In the genomic region with DNA sequence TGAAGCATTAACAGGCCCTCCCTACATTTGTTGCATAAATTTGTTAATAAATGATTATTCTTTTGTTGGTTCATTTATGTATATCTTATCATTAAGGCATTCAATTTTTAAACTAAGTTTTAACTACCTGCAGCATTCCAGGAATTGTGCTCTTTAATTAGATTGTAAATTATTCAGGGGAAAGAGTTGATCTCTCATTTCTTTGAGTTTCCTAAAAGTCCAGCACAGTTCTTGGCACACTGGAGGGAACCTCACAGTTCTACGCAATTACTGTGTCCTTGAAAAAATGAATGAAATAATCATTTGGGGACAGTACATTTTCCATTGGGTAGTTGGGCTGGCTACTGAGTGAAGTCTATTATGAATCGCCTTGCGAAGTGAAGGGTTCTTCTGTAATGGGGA, we compare ENCODE assay signal across 1 cellular context.
TF ChIP-seq lines count a peak whose summit lies in the region.

No MANE protein-coding gene starts in this region.

TF ChIP-seq in K562, 482 proteins besides CTCF, POLR2A, EP300 and RAD21 (continues in another document):
- no peak for TF ChIP-seq SMAD3 (CRISPR knock-in tag; conservative IDR thresholded peaks at IDR 0.05)
- no peak for TF ChIP-seq ZNF282 (CRISPR knock-in tag; IDR thresholded peaks at IDR 0.05)
- TF ChIP-seq SLC30A9 (CRISPR knock-in tag; IDR thresholded peaks at IDR 0.05), result no peak
- no peak for TF ChIP-seq MXI1 (IDR thresholded peaks at IDR 0.05; ENCODE audit: low read depth, low read length)
- no peak for TF ChIP-seq TRIM28 (IDR thresholded peaks at IDR 0.05)
- TF ChIP-seq, protein P1, sequence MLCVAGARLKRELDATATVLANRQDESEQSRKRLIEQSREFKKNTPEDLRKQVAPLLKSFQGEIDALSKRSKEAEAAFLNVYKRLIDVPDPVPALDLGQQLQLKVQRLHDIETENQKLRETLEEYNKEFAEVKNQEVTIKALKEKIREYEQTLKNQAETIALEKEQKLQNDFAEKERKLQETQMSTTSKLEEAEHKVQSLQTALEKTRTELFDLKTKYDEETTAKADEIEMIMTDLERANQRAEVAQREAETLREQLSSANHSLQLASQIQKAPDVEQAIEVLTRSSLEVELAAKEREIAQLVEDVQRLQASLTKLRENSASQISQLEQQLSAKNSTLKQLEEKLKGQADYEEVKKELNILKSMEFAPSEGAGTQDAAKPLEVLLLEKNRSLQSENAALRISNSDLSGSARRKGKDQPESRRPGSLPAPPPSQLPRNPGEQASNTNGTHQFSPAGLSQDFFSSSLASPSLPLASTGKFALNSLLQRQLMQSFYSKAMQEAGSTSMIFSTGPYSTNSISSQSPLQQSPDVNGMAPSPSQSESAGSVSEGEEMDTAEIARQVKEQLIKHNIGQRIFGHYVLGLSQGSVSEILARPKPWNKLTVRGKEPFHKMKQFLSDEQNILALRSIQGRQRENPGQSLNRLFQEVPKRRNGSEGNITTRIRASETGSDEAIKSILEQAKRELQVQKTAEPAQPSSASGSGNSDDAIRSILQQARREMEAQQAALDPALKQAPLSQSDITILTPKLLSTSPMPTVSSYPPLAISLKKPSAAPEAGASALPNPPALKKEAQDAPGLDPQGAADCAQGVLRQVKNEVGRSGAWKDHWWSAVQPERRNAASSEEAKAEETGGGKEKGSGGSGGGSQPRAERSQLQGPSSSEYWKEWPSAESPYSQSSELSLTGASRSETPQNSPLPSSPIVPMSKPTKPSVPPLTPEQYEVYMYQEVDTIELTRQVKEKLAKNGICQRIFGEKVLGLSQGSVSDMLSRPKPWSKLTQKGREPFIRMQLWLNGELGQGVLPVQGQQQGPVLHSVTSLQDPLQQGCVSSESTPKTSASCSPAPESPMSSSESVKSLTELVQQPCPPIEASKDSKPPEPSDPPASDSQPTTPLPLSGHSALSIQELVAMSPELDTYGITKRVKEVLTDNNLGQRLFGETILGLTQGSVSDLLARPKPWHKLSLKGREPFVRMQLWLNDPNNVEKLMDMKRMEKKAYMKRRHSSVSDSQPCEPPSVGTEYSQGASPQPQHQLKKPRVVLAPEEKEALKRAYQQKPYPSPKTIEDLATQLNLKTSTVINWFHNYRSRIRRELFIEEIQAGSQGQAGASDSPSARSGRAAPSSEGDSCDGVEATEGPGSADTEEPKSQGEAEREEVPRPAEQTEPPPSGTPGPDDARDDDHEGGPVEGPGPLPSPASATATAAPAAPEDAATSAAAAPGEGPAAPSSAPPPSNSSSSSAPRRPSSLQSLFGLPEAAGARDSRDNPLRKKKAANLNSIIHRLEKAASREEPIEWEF (CRISPR knock-in tag; IDR thresholded peaks at IDR 0.05), result no peak
- TF ChIP-seq, protein P2, sequence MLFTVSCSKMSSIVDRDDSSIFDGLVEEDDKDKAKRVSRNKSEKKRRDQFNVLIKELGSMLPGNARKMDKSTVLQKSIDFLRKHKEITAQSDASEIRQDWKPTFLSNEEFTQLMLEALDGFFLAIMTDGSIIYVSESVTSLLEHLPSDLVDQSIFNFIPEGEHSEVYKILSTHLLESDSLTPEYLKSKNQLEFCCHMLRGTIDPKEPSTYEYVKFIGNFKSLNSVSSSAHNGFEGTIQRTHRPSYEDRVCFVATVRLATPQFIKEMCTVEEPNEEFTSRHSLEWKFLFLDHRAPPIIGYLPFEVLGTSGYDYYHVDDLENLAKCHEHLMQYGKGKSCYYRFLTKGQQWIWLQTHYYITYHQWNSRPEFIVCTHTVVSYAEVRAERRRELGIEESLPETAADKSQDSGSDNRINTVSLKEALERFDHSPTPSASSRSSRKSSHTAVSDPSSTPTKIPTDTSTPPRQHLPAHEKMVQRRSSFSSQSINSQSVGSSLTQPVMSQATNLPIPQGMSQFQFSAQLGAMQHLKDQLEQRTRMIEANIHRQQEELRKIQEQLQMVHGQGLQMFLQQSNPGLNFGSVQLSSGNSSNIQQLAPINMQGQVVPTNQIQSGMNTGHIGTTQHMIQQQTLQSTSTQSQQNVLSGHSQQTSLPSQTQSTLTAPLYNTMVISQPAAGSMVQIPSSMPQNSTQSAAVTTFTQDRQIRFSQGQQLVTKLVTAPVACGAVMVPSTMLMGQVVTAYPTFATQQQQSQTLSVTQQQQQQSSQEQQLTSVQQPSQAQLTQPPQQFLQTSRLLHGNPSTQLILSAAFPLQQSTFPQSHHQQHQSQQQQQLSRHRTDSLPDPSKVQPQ (CRISPR knock-in tag; IDR thresholded peaks at IDR 0.05; ENCODE audit: borderline replicate concordance), result no peak
- no peak; the same call in 1 of the 2 replicates for TF ChIP-seq NFE2L1 (tag; IDR thresholded peaks at IDR 0.05; ENCODE audit: borderline replicate concordance, low read depth)
- TF ChIP-seq, protein P3, sequence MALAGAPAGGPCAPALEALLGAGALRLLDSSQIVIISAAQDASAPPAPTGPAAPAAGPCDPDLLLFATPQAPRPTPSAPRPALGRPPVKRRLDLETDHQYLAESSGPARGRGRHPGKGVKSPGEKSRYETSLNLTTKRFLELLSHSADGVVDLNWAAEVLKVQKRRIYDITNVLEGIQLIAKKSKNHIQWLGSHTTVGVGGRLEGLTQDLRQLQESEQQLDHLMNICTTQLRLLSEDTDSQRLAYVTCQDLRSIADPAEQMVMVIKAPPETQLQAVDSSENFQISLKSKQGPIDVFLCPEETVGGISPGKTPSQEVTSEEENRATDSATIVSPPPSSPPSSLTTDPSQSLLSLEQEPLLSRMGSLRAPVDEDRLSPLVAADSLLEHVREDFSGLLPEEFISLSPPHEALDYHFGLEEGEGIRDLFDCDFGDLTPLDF (CRISPR knock-in tag; IDR thresholded peaks at IDR 0.05), result no peak
- TF ChIP-seq RBBP5 (IDR thresholded peaks at IDR 0.05; ENCODE audit: borderline replicate concordance, insufficient read depth, low read length, poor library complexity, severe bottlenecking), result no peak
- TF ChIP-seq ZNF780A (CRISPR knock-in tag; IDR thresholded peaks at IDR 0.05), result no peak
- TF ChIP-seq, protein P4, sequence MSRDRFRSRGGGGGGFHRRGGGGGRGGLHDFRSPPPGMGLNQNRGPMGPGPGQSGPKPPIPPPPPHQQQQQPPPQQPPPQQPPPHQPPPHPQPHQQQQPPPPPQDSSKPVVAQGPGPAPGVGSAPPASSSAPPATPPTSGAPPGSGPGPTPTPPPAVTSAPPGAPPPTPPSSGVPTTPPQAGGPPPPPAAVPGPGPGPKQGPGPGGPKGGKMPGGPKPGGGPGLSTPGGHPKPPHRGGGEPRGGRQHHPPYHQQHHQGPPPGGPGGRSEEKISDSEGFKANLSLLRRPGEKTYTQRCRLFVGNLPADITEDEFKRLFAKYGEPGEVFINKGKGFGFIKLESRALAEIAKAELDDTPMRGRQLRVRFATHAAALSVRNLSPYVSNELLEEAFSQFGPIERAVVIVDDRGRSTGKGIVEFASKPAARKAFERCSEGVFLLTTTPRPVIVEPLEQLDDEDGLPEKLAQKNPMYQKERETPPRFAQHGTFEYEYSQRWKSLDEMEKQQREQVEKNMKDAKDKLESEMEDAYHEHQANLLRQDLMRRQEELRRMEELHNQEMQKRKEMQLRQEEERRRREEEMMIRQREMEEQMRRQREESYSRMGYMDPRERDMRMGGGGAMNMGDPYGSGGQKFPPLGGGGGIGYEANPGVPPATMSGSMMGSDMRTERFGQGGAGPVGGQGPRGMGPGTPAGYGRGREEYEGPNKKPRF (IDR thresholded peaks at IDR 0.05; ENCODE audit: low read depth, low read length), result no peak
- TF ChIP-seq SMARCE1 (IDR thresholded peaks at IDR 0.05), result no peak
- no peak for TF ChIP-seq TFAM (CRISPR knock-in tag; conservative IDR thresholded peaks at IDR 0.05)
- peak; percentile 28; the same call in 1 of the 2 replicates for TF ChIP-seq TEAD2 (tag; IDR thresholded peaks at IDR 0.05)
- TF ChIP-seq, protein P5, sequence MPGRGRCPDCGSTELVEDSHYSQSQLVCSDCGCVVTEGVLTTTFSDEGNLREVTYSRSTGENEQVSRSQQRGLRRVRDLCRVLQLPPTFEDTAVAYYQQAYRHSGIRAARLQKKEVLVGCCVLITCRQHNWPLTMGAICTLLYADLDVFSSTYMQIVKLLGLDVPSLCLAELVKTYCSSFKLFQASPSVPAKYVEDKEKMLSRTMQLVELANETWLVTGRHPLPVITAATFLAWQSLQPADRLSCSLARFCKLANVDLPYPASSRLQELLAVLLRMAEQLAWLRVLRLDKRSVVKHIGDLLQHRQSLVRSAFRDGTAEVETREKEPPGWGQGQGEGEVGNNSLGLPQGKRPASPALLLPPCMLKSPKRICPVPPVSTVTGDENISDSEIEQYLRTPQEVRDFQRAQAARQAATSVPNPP (IDR thresholded peaks at IDR 0.05; ENCODE audit: borderline replicate concordance, insufficient read depth, insufficient read length), result no peak
- TF ChIP-seq TAF9B (IDR thresholded peaks at IDR 0.05; ENCODE audit: partially characterized antibody), result no peak
- TF ChIP-seq, protein P6, sequence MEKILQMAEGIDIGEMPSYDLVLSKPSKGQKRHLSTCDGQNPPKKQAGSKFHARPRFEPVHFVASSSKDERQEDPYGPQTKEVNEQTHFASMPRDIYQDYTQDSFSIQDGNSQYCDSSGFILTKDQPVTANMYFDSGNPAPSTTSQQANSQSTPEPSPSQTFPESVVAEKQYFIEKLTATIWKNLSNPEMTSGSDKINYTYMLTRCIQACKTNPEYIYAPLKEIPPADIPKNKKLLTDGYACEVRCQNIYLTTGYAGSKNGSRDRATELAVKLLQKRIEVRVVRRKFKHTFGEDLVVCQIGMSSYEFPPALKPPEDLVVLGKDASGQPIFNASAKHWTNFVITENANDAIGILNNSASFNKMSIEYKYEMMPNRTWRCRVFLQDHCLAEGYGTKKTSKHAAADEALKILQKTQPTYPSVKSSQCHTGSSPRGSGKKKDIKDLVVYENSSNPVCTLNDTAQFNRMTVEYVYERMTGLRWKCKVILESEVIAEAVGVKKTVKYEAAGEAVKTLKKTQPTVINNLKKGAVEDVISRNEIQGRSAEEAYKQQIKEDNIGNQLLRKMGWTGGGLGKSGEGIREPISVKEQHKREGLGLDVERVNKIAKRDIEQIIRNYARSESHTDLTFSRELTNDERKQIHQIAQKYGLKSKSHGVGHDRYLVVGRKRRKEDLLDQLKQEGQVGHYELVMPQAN (IDR thresholded peaks at IDR 0.05; ENCODE audit: borderline replicate concordance), result no peak
- no peak for TF ChIP-seq ARID1B (IDR thresholded peaks at IDR 0.05)
- no peak for TF ChIP-seq MAFK (IDR thresholded peaks at IDR 0.05; ENCODE audit: low read length)
- no peak for TF ChIP-seq ZNF436 (CRISPR knock-in tag; IDR thresholded peaks at IDR 0.05)
- no peak for TF ChIP-seq LCOR (CRISPR knock-in tag; IDR thresholded peaks at IDR 0.05)
- no peak for TF ChIP-seq PTTG1 (tag; IDR thresholded peaks at IDR 0.05; ENCODE audit: low read depth)
- no peak for TF ChIP-seq CBFA2T3 (IDR thresholded peaks at IDR 0.05)
- 0 out of 2 replicates have a peak, but pooled peaks have one; percentile 21 for TF ChIP-seq ZNF561 (CRISPR knock-in tag; conservative IDR thresholded peaks at IDR 0.05)
- TF ChIP-seq, protein P7, sequence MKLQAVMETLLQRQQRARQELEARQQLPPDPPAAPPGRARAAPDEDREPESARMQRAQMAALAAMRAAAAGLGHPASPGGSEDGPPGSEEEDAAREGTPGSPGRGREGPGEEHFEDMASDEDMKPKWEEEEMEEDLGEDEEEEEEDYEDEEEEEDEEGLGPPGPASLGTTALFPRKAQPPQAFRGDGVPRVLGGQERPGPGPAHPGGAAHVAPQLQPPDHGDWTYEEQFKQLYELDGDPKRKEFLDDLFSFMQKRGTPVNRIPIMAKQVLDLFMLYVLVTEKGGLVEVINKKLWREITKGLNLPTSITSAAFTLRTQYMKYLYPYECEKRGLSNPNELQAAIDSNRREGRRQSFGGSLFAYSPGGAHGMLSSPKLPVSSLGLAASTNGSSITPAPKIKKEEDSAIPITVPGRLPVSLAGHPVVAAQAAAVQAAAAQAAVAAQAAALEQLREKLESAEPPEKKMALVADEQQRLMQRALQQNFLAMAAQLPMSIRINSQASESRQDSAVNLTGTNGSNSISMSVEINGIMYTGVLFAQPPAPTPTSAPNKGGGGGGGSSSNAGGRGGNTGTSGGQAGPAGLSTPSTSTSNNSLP (IDR thresholded peaks at IDR 0.05; ENCODE audit: borderline replicate concordance, low read depth, low read length), result no peak
- no peak for TF ChIP-seq FOXK2 (conservative IDR thresholded peaks at IDR 0.05 in 1 of 2, IDR thresholded peaks at IDR 0.05 in 1 of 2; ENCODE audit: low read depth in 2 of 2)
- TF ChIP-seq BCOR (IDR thresholded peaks at IDR 0.05), result no peak; the same call in 1 of the 2 replicates
- no peak for TF ChIP-seq TAL1 (IDR thresholded peaks at IDR 0.05)
- TF ChIP-seq, protein P8, sequence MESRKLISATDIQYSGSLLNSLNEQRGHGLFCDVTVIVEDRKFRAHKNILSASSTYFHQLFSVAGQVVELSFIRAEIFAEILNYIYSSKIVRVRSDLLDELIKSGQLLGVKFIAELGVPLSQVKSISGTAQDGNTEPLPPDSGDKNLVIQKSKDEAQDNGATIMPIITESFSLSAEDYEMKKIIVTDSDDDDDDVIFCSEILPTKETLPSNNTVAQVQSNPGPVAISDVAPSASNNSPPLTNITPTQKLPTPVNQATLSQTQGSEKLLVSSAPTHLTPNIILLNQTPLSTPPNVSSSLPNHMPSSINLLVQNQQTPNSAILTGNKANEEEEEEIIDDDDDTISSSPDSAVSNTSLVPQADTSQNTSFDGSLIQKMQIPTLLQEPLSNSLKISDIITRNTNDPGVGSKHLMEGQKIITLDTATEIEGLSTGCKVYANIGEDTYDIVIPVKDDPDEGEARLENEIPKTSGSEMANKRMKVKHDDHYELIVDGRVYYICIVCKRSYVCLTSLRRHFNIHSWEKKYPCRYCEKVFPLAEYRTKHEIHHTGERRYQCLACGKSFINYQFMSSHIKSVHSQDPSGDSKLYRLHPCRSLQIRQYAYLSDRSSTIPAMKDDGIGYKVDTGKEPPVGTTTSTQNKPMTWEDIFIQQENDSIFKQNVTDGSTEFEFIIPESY (CRISPR knock-in tag; IDR thresholded peaks at IDR 0.05), result no peak
- TF ChIP-seq FOXM1 (IDR thresholded peaks at IDR 0.05; ENCODE audit: low read depth), result no peak
- no peak for TF ChIP-seq FOXM1 (CRISPR knock-in tag; IDR thresholded peaks at IDR 0.05; ENCODE audit: low read depth)
- TF ChIP-seq ZNF79 (CRISPR knock-in tag; IDR thresholded peaks at IDR 0.05; ENCODE audit: low read depth), result 0 out of 2 replicates have a peak, but pooled peaks have one; percentile 41
- TF ChIP-seq, protein P9, sequence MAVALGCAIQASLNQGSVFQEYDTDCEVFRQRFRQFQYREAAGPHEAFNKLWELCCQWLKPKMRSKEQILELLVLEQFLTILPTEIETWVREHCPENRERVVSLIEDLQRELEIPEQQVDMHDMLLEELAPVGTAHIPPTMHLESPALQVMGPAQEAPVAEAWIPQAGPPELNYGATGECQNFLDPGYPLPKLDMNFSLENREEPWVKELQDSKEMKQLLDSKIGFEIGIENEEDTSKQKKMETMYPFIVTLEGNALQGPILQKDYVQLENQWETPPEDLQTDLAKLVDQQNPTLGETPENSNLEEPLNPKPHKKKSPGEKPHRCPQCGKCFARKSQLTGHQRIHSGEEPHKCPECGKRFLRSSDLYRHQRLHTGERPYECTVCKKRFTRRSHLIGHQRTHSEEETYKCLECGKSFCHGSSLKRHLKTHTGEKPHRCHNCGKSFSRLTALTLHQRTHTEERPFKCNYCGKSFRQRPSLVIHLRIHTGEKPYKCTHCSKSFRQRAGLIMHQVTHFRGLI (CRISPR knock-in tag; IDR thresholded peaks at IDR 0.05), result peak; percentile 58; the same call in 1 of the 2 replicates
- TF ChIP-seq ZNF583 (CRISPR knock-in tag; IDR thresholded peaks at IDR 0.05), result no peak
- TF ChIP-seq SMAD2 (IDR thresholded peaks at IDR 0.05; ENCODE audit: low read depth, low read length), result no peak
- no peak for TF ChIP-seq ZNF695 (CRISPR knock-in tag; IDR thresholded peaks at IDR 0.05)
- no peak for TF ChIP-seq HCFC1 (IDR thresholded peaks at IDR 0.05; ENCODE audit: low read depth, low read length)
